24 cellular contexts compared by ENCODE assay signal in genomic region chr15:88804257-88804656, GRCh38. TPM values are rescaled to one million over a fixed set of nuclear protein-coding genes. Genes with fewer than 3 reads are reported as not detected.
DNase-seq lines count a peak whose midpoint lies in the region; ATAC-seq, FAIRE-seq and TF ChIP-seq lines count a peak whose summit lies in the region.
"Had no signal": no experiment of that assay in that cellular context is flagged by ENCODE, and none has a peak within 500 bp of the region (broad histone marks: within the 10 kb centered on the region; RNA-seq: fewer than 3 reads in every experiment).

No MANE protein-coding gene starts in this region.

- DNase-seq in HepG2 (ENCODE audit: low spot score) (no peak), right lobe of liver (no peak), adipocyte (ENCODE audit: low read depth) (no peak), mesothelial cell of epicardium (ENCODE audit: low spot score in 2 of 2, unreplicated experiment in 2 of 2) (no peak), NCI-H2227 treated with DMSO at 0.1 percent for 48 hours (lab: John Stamatoyannopoulos, UW) (no peak), MM.1S (no peak)
- DNase-seq: activated B cell treated with CpG ODN at 0.5 μM for 24 hours; activated CD8-positive, alpha-beta T cell treated with anti-CD3 and anti-CD28 coated beads for 36 hours; activated naive CD4-positive, alpha-beta T cell treated with Interleukin-2 at 50 U/mL for 16 hours; CD4-positive, CD25-positive, alpha-beta regulatory T cell; DMS 273 treated with DMSO at 0.1 percent for 48 hours; GDM1; KG1; left ventricle myocardium inferior; NCI-H1092; NCI-H2029 treated with DMSO at 0.1 percent for 48 hours; NCI-H446 treated with DMSO at 0.1 percent for 48 hours; nucleus accumbens; stimulated activated CD4-positive, alpha-beta T cell treated with anti-CD3 and anti-CD28 coated beads, Interleukin-15, amount 100 ng/mL, for 24 hours had no signal

- peaks cover 5 to 60% of the 10 kb centered on the region in 2 experiments; a peak in 3 of 5 replicates for H3K27me3 ChIP-seq in HepG2 (ENCODE audit: control insufficient read depth in 1 of 2, insufficient read depth in 2 of 2, low read length in 2 of 2)
- H3K27me3 ChIP-seq in right lobe of liver = peaks cover 0 to 5% of the 10 kb centered on the region in 2 donors
- peaks cover 41% of the 10 kb centered on the region for H3K27me3 ChIP-seq in adipocyte (replicated peaks; ENCODE audit: control insufficient read depth, insufficient read depth, low read length)
- H3K27me3 ChIP-seq in MM.1S (replicated peaks; ENCODE audit: insufficient read depth, low read length) = peaks cover 33% of the 10 kb centered on the region

- H4K20me1 ChIP-seq in HepG2 (ENCODE audit: insufficient read depth, low read length) (no peaks in the 10 kb centered on the region), MM.1S (ENCODE audit: insufficient read depth, low read length) (no peaks in the 10 kb centered on the region)

- H3K27ac Mint-ChIP-seq in mesothelial cell of epicardium = no peak overlapping the region
- H3K27ac Mint-ChIP-seq: activated B cell treated with CpG ODN at 0.5 μM for 24 hours; activated CD8-positive, alpha-beta T cell treated with anti-CD3 and anti-CD28 coated beads for 36 hours; CD4-positive, CD25-positive, alpha-beta regulatory T cell; T-helper 2 cell treated with Interferon-gamma antibody and Interleukin-4, amounts not matched to agents 5 μg/mL and 100 μg/mL, for 36 hours had no signal

- H3K4me1 ChIP-seq in HepG2 (ENCODE audit: insufficient read depth, low read length) (no peaks in the 10 kb centered on the region), right lobe of liver (no peaks in the 10 kb centered on the region), adipocyte (ENCODE audit: control insufficient read depth, insufficient read depth, low read length) (peaks cover 4% of the 10 kb centered on the region), MM.1S (ENCODE audit: low read length) (no peaks in the 10 kb centered on the region)

- no peak for TF ChIP-seq POLR2A in HepG2 (IDR thresholded peaks at IDR 0.05; ENCODE audit: insufficient read depth in 1 of 2, low read depth in 2 of 2, low read length in 2 of 2)
- TF ChIP-seq POLR2A in right lobe of liver (IDR thresholded peaks at IDR 0.05) = no peak

- TF ChIP-seq EP300 in HepG2 (IDR thresholded peaks at IDR 0.05; ENCODE audit: low read depth in 2 of 2, low read length in 2 of 2) (no peak), HepG2 (CRISPR knock-in tag; IDR thresholded peaks at IDR 0.05; ENCODE audit: borderline replicate concordance) (no peak)

- no peak overlapping the region for H2AFZ ChIP-seq in HepG2 (ENCODE audit: low read length)
- no peak overlapping the region for H2AFZ ChIP-seq in MM.1S (ENCODE audit: low read length)

- H3K36me3 ChIP-seq in HepG2 (replicated peaks in 1 of 2; ENCODE audit: control insufficient read depth in 1 of 2, insufficient read depth in 2 of 2, low read length in 2 of 2) = no peaks in the 10 kb centered on the region
- H3K36me3 ChIP-seq in right lobe of liver = no peaks in the 10 kb centered on the region
- no peaks in the 10 kb centered on the region for H3K36me3 ChIP-seq in adipocyte (ENCODE audit: control insufficient read depth, insufficient read depth, low read length, severe bottlenecking)
- H3K36me3 ChIP-seq in MM.1S (replicated peaks; ENCODE audit: insufficient read depth, low read length) = no peaks in the 10 kb centered on the region
- H3K36me3 ChIP-seq: left ventricle myocardium inferior had no signal

- CTCF ChIA-PET in HepG2 (lab: Yijun Ruan, JAX; ENCODE audit: low intra/inter-chr PET ratio, low total read pairs) = no interaction called here

- H3K9me3 ChIP-seq in HepG2 (ENCODE audit: low read length) = no peaks in the 10 kb centered on the region
- H3K9me3 ChIP-seq in right lobe of liver = no peaks in the 10 kb centered on the region
- no peaks in the 10 kb centered on the region for H3K9me3 ChIP-seq in adipocyte (ENCODE audit: control insufficient read depth, low read length)
- no peaks in the 10 kb centered on the region for H3K9me3 ChIP-seq in MM.1S (replicated peaks; ENCODE audit: insufficient read depth, low read length)
- H3K9me3 ChIP-seq: left ventricle myocardium inferior had no signal

- H3F3A ChIP-seq in MM.1S (ENCODE audit: insufficient read depth, low read length) = no peaks in the 10 kb centered on the region

- no TSS peak for BruUV-seq in HepG2 (replicated peaks; lab: Mats Ljungman, UMichigan)

- H3K4me2 ChIP-seq in HepG2 (ENCODE audit: low read depth, low read length) (no peak overlapping the region), MM.1S (ENCODE audit: low read depth, low read length) (no peak overlapping the region)

- no peak for TF ChIP-seq RAD21 in HepG2 (CRISPR knock-in tag; IDR thresholded peaks at IDR 0.05)

- in situ Hi-C loops in HepG2 (cut with HindIII; ENCODE audit: extremely low pct_ligation_motif_present, low pct_unique_long_range_greater_than_20kb) = no loop called here

- ATAC-seq in HepG2 (peak; percentile 57; the same call in 2 of the 3 replicates), right lobe of liver (no peak), GM19452 (IDR thresholded peaks at IDR 0.05; ENCODE audit: unreplicated experiment) (no peak), HG03342 (IDR thresholded peaks at IDR 0.05; ENCODE audit: unreplicated experiment) (no peak)
- ATAC-seq: activated CD8-positive, alpha-beta T cell treated with anti-CD3 and anti-CD28 coated beads for 36 hours had no signal

- H3K9ac ChIP-seq in HepG2 (ENCODE audit: insufficient read depth, low read depth, low read length) = no peak overlapping the region
- no peak overlapping the region for H3K9ac ChIP-seq in adipocyte (ENCODE audit: low read length)
- H3K9ac ChIP-seq in MM.1S (ENCODE audit: low read length) = no peak overlapping the region

- intact Hi-C loops in HepG2 (cut with micrococcal nuclease; ENCODE audit: unreplicated experiment) (no loop called here), right lobe of liver (cut with DNase I) (no loop called here)

- no peak overlapping the region for H3K4me3 ChIP-seq in HepG2 (replicated peaks in 1 of 3; ENCODE audit: insufficient read depth in 1 of 3, low read depth in 2 of 3, low read length in 3 of 3)
- no peak overlapping the region for H3K4me3 ChIP-seq in right lobe of liver
- peak overlapping the region; percentile 70 for H3K4me3 ChIP-seq in adipocyte (ENCODE audit: low read length)
- no peak overlapping the region for H3K4me3 ChIP-seq in MM.1S (ENCODE audit: low read length)

- no peak for TF ChIP-seq CTCF in HepG2 (CRISPR knock-in tag; IDR thresholded peaks at IDR 0.05)
- no peak for TF ChIP-seq CTCF in right lobe of liver (IDR thresholded peaks at IDR 0.05)
- no peak for TF ChIP-seq CTCF in mesothelial cell of epicardium (IDR thresholded peaks at IDR 0.05; ENCODE audit: unreplicated experiment)
- no peak for TF ChIP-seq CTCF in MM.1S (IDR thresholded peaks at IDR 0.05; ENCODE audit: low read length)

- peak overlapping the region; percentile 58 for H3K4me3 Mint-ChIP-seq in mesothelial cell of epicardium
- H3K4me3 Mint-ChIP-seq: activated B cell treated with CpG ODN at 0.5 μM for 24 hours; activated CD8-positive, alpha-beta T cell treated with anti-CD3 and anti-CD28 coated beads for 36 hours; CD4-positive, CD25-positive, alpha-beta regulatory T cell; T-helper 2 cell treated with Interferon-gamma antibody and Interleukin-4, amounts not matched to agents 5 μg/mL and 100 μg/mL, for 36 hours had no signal

- no peaks in the 10 kb centered on the region for H3K79me2 ChIP-seq in HepG2 (ENCODE audit: insufficient read depth, low read length)
- H3K79me2 ChIP-seq in MM.1S (ENCODE audit: low read length) = no peaks in the 10 kb centered on the region

- no peaks in the 10 kb centered on the region for H3K9me3 Mint-ChIP-seq in mesothelial cell of epicardium
- H3K9me3 Mint-ChIP-seq: activated B cell treated with CpG ODN at 0.5 μM for 24 hours; activated CD8-positive, alpha-beta T cell treated with anti-CD3 and anti-CD28 coated beads for 36 hours; T-helper 2 cell treated with Interferon-gamma antibody and Interleukin-4, amounts not matched to agents 5 μg/mL and 100 μg/mL, for 36 hours had no signal

- WGBS in HepG2 (ENCODE audit: low lambda C conversion rate) = 21% methylated on average over 8 of the region's 10 CpGs
- WGBS in right lobe of liver (ENCODE audit: insufficient coverage, low coverage, low lambda C conversion rate, missing lambda C conversion rate) = 34% methylated on average over 5 of the region's 10 CpGs

- no peak for FAIRE-seq in HepG2 (lab: Jason Lieb, UNC)
- FAIRE-seq: colon, RCC 7860 had no signal

- no peaks in the 10 kb centered on the region for H3K9me2 ChIP-seq in MM.1S (replicated peaks; ENCODE audit: insufficient read depth, low read length)

- peaks cover 5% of the 10 kb centered on the region for H3K4me1 Mint-ChIP-seq in mesothelial cell of epicardium

- POLR2A ChIA-PET in HepG2 (lab: Yijun Ruan, JAX) = no interaction called here

- peaks cover 89% of the 10 kb centered on the region for H3K27me3 Mint-ChIP-seq in mesothelial cell of epicardium (ENCODE audit: low read depth)

- H3K27ac ChIP-seq in HepG2 (ENCODE audit: extremely low read length, insufficient read depth, low read length) = no peak overlapping the region
- no peak overlapping the region for H3K27ac ChIP-seq in right lobe of liver
- H3K27ac ChIP-seq in MM.1S (ENCODE audit: low read length) = no peak overlapping the region
- H3K27ac ChIP-seq: left ventricle myocardium inferior had no signal

- H3K36me3 Mint-ChIP-seq in mesothelial cell of epicardium = no peaks in the 10 kb centered on the region
- H3K36me3 Mint-ChIP-seq: CD4-positive, CD25-positive, alpha-beta regulatory T cell had no signal

RNA-seq across cellular contexts. Expression of gene ACAN, which starts 1.0 kb away (rescaled TPM):
- total RNA-seq in HepG2 (2016; rRNA removed; fragmentation: Illumina TruSeq; extraction: Trizol) (not detected in 2 replicates), right lobe of liver (under 1 TPM in 1 of 6 experiments, not detected in 5; 0.07 TPM), mesothelial cell of epicardium (0.07 to 0.13 TPM (median 0.09 TPM) in 3 replicates)
- not detected in 2 replicates for total RNA-seq in HepG2 (2016; cell fraction: cytosol; rRNA removed; fragmentation: Illumina TruSeq; extraction: Trizol; ENCODE audit: low read depth)
- total RNA-seq in HepG2 (2016; cell fraction: insoluble cytoplasmic fraction; rRNA removed; fragmentation: Illumina TruSeq; extraction: Trizol) = not detected in 2 replicates
- not detected in 2 replicates for total RNA-seq in HepG2 (2016; cell fraction: membrane; rRNA removed; fragmentation: Illumina TruSeq; extraction: Trizol)
- not detected in 2 replicates for total RNA-seq in HepG2 (2016; cell fraction: nucleus; rRNA removed; fragmentation: Illumina TruSeq; extraction: Trizol)
- polyA plus RNA-seq in HepG2 (2011; rRNA removed) = not detected in 2 replicates
- polyA plus RNA-seq in HepG2 (2011; cell fraction: cytosol; rRNA removed) = not detected in 2 replicates
- polyA plus RNA-seq in HepG2 (2011; cell fraction: nucleus; rRNA removed) = not detected in 2 replicates
- not detected in 2 replicates for polyA plus RNA-seq in HepG2 (2012)
- polyA plus RNA-seq in HepG2 (2016; cell fraction: cytosol; fragmentation: Illumina TruSeq; extraction: Trizol; ENCODE audit: low read depth) = not detected in 2 replicates
- not detected in 2 replicates for polyA plus RNA-seq in HepG2 (2016; cell fraction: insoluble cytoplasmic fraction; fragmentation: Illumina TruSeq; extraction: Trizol; ENCODE audit: low read depth)
- polyA plus RNA-seq in HepG2 (2016; cell fraction: membrane; fragmentation: Illumina TruSeq; extraction: Trizol; ENCODE audit: low read depth) = not detected in 2 replicates
- polyA plus RNA-seq in HepG2 (2016; cell fraction: nucleus; fragmentation: Illumina TruSeq; extraction: Trizol; ENCODE audit: insufficient read depth, low read depth) = not detected in 2 replicates
- polyA minus RNA-seq in HepG2 (2011; rRNA and poly(A)+ RNA removed; ENCODE audit: low replicate concordance) = not detected in 2 replicates
- polyA minus RNA-seq in HepG2 (2011; cell fraction: cytosol; rRNA and poly(A)+ RNA removed) = not detected in 2 replicates
- polyA minus RNA-seq in HepG2 (2011; cell fraction: nucleus; rRNA and poly(A)+ RNA removed) = not detected in 2 replicates
- total RNA-seq: activated B cell treated with CpG ODN at 0.5 μM for 24 hours; activated CD8-positive, alpha-beta T cell treated with anti-CD3 and anti-CD28 coated beads for 36 hours; CD4-positive, CD25-positive, alpha-beta regulatory T cell; left ventricle myocardium inferior had no signal
